Comparison of ENCODE assay signal across 1 cellular context in genomic region chr14:21097616-21098133, GRCh38.
A peak's percentile ranks its signal among the peaks of the same experiment; 100 is the strongest.
TF ChIP-seq lines count a peak whose summit lies in the region.

No MANE protein-coding gene starts in this region.

TF ChIP-seq in HepG2, 621 proteins besides CTCF, POLR2A, EP300 and RAD21 (continued from another document and continues in another):
- TF ChIP-seq, protein P1, sequence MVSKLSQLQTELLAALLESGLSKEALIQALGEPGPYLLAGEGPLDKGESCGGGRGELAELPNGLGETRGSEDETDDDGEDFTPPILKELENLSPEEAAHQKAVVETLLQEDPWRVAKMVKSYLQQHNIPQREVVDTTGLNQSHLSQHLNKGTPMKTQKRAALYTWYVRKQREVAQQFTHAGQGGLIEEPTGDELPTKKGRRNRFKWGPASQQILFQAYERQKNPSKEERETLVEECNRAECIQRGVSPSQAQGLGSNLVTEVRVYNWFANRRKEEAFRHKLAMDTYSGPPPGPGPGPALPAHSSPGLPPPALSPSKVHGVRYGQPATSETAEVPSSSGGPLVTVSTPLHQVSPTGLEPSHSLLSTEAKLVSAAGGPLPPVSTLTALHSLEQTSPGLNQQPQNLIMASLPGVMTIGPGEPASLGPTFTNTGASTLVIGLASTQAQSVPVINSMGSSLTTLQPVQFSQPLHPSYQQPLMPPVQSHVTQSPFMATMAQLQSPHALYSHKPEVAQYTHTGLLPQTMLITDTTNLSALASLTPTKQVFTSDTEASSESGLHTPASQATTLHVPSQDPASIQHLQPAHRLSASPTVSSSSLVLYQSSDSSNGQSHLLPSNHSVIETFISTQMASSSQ (IDR thresholded peaks at IDR 0.05; ENCODE audit: low read depth): no peak
- TF ChIP-seq, protein P1 (CRISPR knock-in tag; IDR thresholded peaks at IDR 0.05; ENCODE audit: borderline replicate concordance): no peak
- TF ChIP-seq ZSCAN31 (CRISPR knock-in tag; IDR thresholded peaks at IDR 0.05; ENCODE audit: low read depth) (0 out of 2 replicates have a peak, but pooled peaks have one; percentile 35), U2AF2 (IDR thresholded peaks at IDR 0.05; ENCODE audit: low read depth, low read length) (no peak), ZNF331 (CRISPR knock-in tag; IDR thresholded peaks at IDR 0.05) (0 out of 2 replicates have a peak, but pooled peaks have one; percentile 9), ZNF567 (CRISPR knock-in tag; IDR thresholded peaks at IDR 0.05; ENCODE audit: borderline replicate concordance) (0 out of 2 replicates have a peak, but pooled peaks have one; percentile 1), ZNF7 (CRISPR knock-in tag; IDR thresholded peaks at IDR 0.05) (no peak), GLMP (CRISPR knock-in tag; IDR thresholded peaks at IDR 0.05; ENCODE audit: borderline replicate concordance) (no peak), ERF (CRISPR knock-in tag; IDR thresholded peaks at IDR 0.05) (no peak), ZBTB20 (CRISPR knock-in tag; IDR thresholded peaks at IDR 0.05; ENCODE audit: borderline replicate concordance, low read depth) (no peak), GATAD1 (CRISPR knock-in tag; IDR thresholded peaks at IDR 0.05) (0 out of 2 replicates have a peak, but pooled peaks have one; percentile 15), BCL3 (CRISPR knock-in tag; IDR thresholded peaks at IDR 0.05) (no peak), ZNF441 (CRISPR knock-in tag; IDR thresholded peaks at IDR 0.05; ENCODE audit: borderline replicate concordance) (no peak), FUBP1 (CRISPR knock-in tag; IDR thresholded peaks at IDR 0.05; ENCODE audit: borderline replicate concordance) (no peak), ZNF3 (CRISPR knock-in tag; IDR thresholded peaks at IDR 0.05) (no peak), MYPOP (CRISPR knock-in tag; IDR thresholded peaks at IDR 0.05) (no peak), ZNF484 (CRISPR knock-in tag; IDR thresholded peaks at IDR 0.05; ENCODE audit: borderline replicate concordance, low read depth) (no peak), HOXA9 (CRISPR knock-in tag; IDR thresholded peaks at IDR 0.05; ENCODE audit: borderline replicate concordance) (no peak), REL (CRISPR knock-in tag; conservative IDR thresholded peaks at IDR 0.05) (no peak), ZNF335 (CRISPR knock-in tag; IDR thresholded peaks at IDR 0.05) (no peak), CBFB (CRISPR knock-in tag; IDR thresholded peaks at IDR 0.05) (no peak), ZNF570 (CRISPR knock-in tag; IDR thresholded peaks at IDR 0.05; ENCODE audit: borderline replicate concordance) (no peak), CENPT (CRISPR knock-in tag; IDR thresholded peaks at IDR 0.05; ENCODE audit: low read depth) (no peak), ZBTB7A (CRISPR knock-in tag; IDR thresholded peaks at IDR 0.05) (no peak), NKX3-1 (CRISPR knock-in tag; IDR thresholded peaks at IDR 0.05) (no peak), CHD2 (IDR thresholded peaks at IDR 0.05; ENCODE audit: low read depth, low read length) (peak; percentile 15; the same call in 1 of the 2 replicates), ZBTB4 (CRISPR knock-in tag; IDR thresholded peaks at IDR 0.05; ENCODE audit: borderline replicate concordance) (no peak), ZNF768 (CRISPR knock-in tag; IDR thresholded peaks at IDR 0.05) (no peak), AGO1 (IDR thresholded peaks at IDR 0.05; ENCODE audit: low read depth, low read length, poor library complexity, severe bottlenecking) (no peak), SRSF4 (IDR thresholded peaks at IDR 0.05; ENCODE audit: low read depth, low read length, poor library complexity, severe bottlenecking) (no peak), ZNF333 (CRISPR knock-in tag; IDR thresholded peaks at IDR 0.05; ENCODE audit: borderline replicate concordance) (0 out of 2 replicates have a peak, but pooled peaks have one; percentile 62), THYN1 (CRISPR knock-in tag; IDR thresholded peaks at IDR 0.05; ENCODE audit: borderline replicate concordance, low read depth) (no peak), ZNF552 (CRISPR knock-in tag; IDR thresholded peaks at IDR 0.05; ENCODE audit: borderline replicate concordance) (no peak)
- TF ChIP-seq, protein P2, sequence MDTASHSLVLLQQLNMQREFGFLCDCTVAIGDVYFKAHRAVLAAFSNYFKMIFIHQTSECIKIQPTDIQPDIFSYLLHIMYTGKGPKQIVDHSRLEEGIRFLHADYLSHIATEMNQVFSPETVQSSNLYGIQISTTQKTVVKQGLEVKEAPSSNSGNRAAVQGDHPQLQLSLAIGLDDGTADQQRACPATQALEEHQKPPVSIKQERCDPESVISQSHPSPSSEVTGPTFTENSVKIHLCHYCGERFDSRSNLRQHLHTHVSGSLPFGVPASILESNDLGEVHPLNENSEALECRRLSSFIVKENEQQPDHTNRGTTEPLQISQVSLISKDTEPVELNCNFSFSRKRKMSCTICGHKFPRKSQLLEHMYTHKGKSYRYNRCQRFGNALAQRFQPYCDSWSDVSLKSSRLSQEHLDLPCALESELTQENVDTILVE (CRISPR knock-in tag; IDR thresholded peaks at IDR 0.05): 0 out of 2 replicates have a peak, but pooled peaks have one; percentile 20
- TF ChIP-seq, protein P3, sequence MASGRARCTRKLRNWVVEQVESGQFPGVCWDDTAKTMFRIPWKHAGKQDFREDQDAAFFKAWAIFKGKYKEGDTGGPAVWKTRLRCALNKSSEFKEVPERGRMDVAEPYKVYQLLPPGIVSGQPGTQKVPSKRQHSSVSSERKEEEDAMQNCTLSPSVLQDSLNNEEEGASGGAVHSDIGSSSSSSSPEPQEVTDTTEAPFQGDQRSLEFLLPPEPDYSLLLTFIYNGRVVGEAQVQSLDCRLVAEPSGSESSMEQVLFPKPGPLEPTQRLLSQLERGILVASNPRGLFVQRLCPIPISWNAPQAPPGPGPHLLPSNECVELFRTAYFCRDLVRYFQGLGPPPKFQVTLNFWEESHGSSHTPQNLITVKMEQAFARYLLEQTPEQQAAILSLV (CRISPR knock-in tag; IDR thresholded peaks at IDR 0.05; ENCODE audit: borderline replicate concordance): no peak
- TF ChIP-seq, protein P4, sequence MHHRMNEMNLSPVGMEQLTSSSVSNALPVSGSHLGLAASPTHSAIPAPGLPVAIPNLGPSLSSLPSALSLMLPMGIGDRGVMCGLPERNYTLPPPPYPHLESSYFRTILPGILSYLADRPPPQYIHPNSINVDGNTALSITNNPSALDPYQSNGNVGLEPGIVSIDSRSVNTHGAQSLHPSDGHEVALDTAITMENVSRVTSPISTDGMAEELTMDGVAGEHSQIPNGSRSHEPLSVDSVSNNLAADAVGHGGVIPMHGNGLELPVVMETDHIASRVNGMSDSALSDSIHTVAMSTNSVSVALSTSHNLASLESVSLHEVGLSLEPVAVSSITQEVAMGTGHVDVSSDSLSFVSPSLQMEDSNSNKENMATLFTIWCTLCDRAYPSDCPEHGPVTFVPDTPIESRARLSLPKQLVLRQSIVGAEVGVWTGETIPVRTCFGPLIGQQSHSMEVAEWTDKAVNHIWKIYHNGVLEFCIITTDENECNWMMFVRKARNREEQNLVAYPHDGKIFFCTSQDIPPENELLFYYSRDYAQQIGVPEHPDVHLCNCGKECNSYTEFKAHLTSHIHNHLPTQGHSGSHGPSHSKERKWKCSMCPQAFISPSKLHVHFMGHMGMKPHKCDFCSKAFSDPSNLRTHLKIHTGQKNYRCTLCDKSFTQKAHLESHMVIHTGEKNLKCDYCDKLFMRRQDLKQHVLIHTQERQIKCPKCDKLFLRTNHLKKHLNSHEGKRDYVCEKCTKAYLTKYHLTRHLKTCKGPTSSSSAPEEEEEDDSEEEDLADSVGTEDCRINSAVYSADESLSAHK (CRISPR knock-in tag; IDR thresholded peaks at IDR 0.05; ENCODE audit: borderline replicate concordance): no peak
- TF ChIP-seq, protein P5, sequence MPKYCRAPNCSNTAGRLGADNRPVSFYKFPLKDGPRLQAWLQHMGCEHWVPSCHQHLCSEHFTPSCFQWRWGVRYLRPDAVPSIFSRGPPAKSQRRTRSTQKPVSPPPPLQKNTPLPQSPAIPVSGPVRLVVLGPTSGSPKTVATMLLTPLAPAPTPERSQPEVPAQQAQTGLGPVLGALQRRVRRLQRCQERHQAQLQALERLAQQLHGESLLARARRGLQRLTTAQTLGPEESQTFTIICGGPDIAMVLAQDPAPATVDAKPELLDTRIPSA (CRISPR knock-in tag; IDR thresholded peaks at IDR 0.05; ENCODE audit: borderline replicate concordance): no peak
